In the genomic region with DNA sequence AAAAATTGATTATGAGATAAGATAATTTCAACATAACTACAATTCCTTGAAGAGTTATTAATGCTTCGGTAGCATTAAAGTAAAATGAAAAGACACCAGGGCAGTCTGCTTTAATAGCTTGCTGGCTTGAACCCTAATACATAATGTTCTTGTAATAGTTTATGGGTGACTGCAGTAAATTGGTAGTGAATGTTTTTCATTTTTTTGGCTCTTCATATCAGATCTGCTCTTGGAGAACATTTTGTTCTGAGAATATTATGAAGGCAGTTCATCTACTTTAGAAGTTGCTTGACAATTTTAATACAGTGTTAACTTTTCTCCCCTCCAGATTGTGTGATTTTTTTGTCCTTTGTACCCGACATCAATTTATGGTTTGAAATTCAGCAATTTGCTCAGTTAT, we compare ENCODE assay signal across 16 cellular contexts.
DNase-seq lines count a peak whose midpoint lies in the region; ATAC-seq and TF ChIP-seq lines count a peak whose summit lies in the region.
"Had no signal": no experiment of that assay in that cellular context is flagged by ENCODE, and none has a peak within 500 bp of the region (broad histone marks: within the 10 kb centered on the region; RNA-seq: fewer than 3 reads in every experiment).

No MANE protein-coding gene starts in this region.

- no peaks in the 10 kb centered on the region for H3K36me3 ChIP-seq in suprapubic skin

- TF ChIP-seq POLR2A in suprapubic skin (IDR thresholded peaks at IDR 0.05) (no peak), lower leg skin (IDR thresholded peaks at IDR 0.05) (no peak)

- H3K27me3 ChIP-seq in suprapubic skin = no peaks in the 10 kb centered on the region

- DNase-seq in left ventricle myocardium superior (no peak), left cardiac atrium (no peak), sciatic nerve (ENCODE audit: low spot score) (no peak), suprapubic skin (ENCODE audit: low spot score in 2 of 2) (no peak), hepatic stellate cell (ENCODE audit: low spot score) (no peak), lower leg skin (ENCODE audit: low spot score in 2 of 2) (no peak), inferior parietal cortex (ENCODE audit: extremely low spot score) (no peak)
- DNase-seq: CD8-positive, alpha-beta T cell; COR-L47; DMS53; GF-D8; HCEC 1CT; HFFc6 had no signal

- no peak for TF ChIP-seq EP300 in suprapubic skin (IDR thresholded peaks at IDR 0.05)

- peak overlapping the region; percentile 71 for H3K27ac ChIP-seq in suprapubic skin
- H3K27ac ChIP-seq: 22Rv1, HL-60 had no signal

- peaks cover 6% of the 10 kb centered on the region for H3K9me3 ChIP-seq in suprapubic skin

- intact Hi-C loops in left ventricle myocardium superior (cut with micrococcal nuclease) = no loop called here
- intact Hi-C loops in left cardiac atrium (cut with DNase I) = no loop called here
- intact Hi-C loops in sciatic nerve (cut with DNase I) = no loop called here
- intact Hi-C loops in lower leg skin (cut with DNase I; ENCODE audit: low total_unique reads) = no loop called here

- TF ChIP-seq CTCF in suprapubic skin (IDR thresholded peaks at IDR 0.05) = no peak
- TF ChIP-seq CTCF in lower leg skin (IDR thresholded peaks at IDR 0.05) = no peak

- peaks cover 30% of the 10 kb centered on the region for H3K4me1 ChIP-seq in suprapubic skin

- 57% methylated on average over 2 of the region's 2 CpGs for WGBS in suprapubic skin
- 48 to 59% methylated on average over 2 of the region's 2 CpGs for WGBS in lower leg skin, 2 donors

- ATAC-seq in left ventricle myocardium superior (peak; percentile 17), left cardiac atrium (no peak), sciatic nerve (peak; percentile 36), GM19397 (IDR thresholded peaks at IDR 0.05; ENCODE audit: unreplicated experiment) (no peak)
- ATAC-seq: CD8-positive, alpha-beta T cell had no signal

- no peak overlapping the region for H3K4me3 ChIP-seq in suprapubic skin
- H3K4me3 ChIP-seq in lower leg skin (ENCODE audit: low read depth, poor library complexity, severe bottlenecking) = no peak overlapping the region

Comparison
In these comparisons a context has a peak if more than half of its experiments do, and no peak if none do; other contexts are left out.
1. ATAC-seq: peak in left ventricle myocardium superior (single experiment) and sciatic nerve (single experiment); none in left cardiac atrium (0 of 2) and GM19397 (single experiment).